8 cellular contexts compared by ENCODE assay signal in genomic region chr17:7241047-7241733, GRCh38. TPM values are rescaled to one million over a fixed set of nuclear protein-coding genes. Genes with fewer than 3 reads are reported as not detected.
A peak's percentile ranks its signal among the peaks of the same experiment; 100 is the strongest.
DNase-seq lines count a peak whose midpoint lies in the region; ATAC-seq and TF ChIP-seq lines count a peak whose summit lies in the region.

No MANE protein-coding gene starts in this region.

- POLR2A ChIA-PET in PC-3 (lab: Charles Lee; ENCODE audit: unreplicated experiment), result interaction anchor here (0.6 kb wide), 1 partner anchor 20 kb away, joined by 9 read pairs; no protein-coding TSS in a partner anchor

- intact Hi-C loops in PC-3 (cut with micrococcal nuclease), result loop anchor here (5.0 kb wide), 1 partner anchor 66 kb away; the partner anchor contains the start of gene EIF5A

- H3K4me2 ChIP-seq in DOHH2 (ENCODE audit: low read length), result peak overlapping the region; percentile 97
- H3K4me2 ChIP-seq in PC-3 (ENCODE audit: low read length), result peak overlapping the region; percentile 99

- no peaks in the 10 kb centered on the region for H3K9me2 ChIP-seq in DOHH2 (replicated peaks; ENCODE audit: control insufficient read depth, low read length)
- H3K9me2 ChIP-seq in PC-3 (replicated peaks; ENCODE audit: low read length), result no peaks in the 10 kb centered on the region

- H3K9ac ChIP-seq in PC-3 (ENCODE audit: low read length), result peak overlapping the region; percentile 89

- CTCF ChIA-PET in PC-3 (lab: Charles Lee), result interaction anchor here (0.6 kb wide), 1 partner anchor 40 kb away, joined by 3 read pairs; the partner anchor contains the start of gene SLC2A4

- no peaks in the 10 kb centered on the region for H3K27me3 ChIP-seq in DOHH2 (ENCODE audit: control insufficient read depth, low read length)
- H3K27me3 ChIP-seq in PC-3 (ENCODE audit: low read length), result no peaks in the 10 kb centered on the region
- no peaks in the 10 kb centered on the region for H3K27me3 ChIP-seq in esophagus (ENCODE audit: control insufficient read depth in 1 of 2, insufficient read depth in 2 of 2, low read length in 2 of 2)

- DNase-seq in PC-3, result no peak
- peak; percentile 21 for DNase-seq in pons (ENCODE audit: low spot score)
- no peak for DNase-seq in HT-29 (ENCODE audit: low spot score)
- no peak for DNase-seq in stimulated activated CD4-positive, alpha-beta T cell treated with anti-CD3 and anti-CD28 coated beads, Interleukin-4, amount 100 ng/mL, for 24 hours
- DNase-seq in Ammon's horn (ENCODE audit: low spot score), result no peak
- no peak for DNase-seq in activated effector memory CD4-positive, alpha-beta T cell treated with anti-CD3 and anti-CD28 coated beads, Interleukin-2, amount 50 U/mL, for 16 hours

- peaks cover 8% of the 10 kb centered on the region; the same call in 1 of the 2 replicates for H4K20me1 ChIP-seq in DOHH2 (ENCODE audit: control insufficient read depth, insufficient read depth, low read depth, low read length)
- no peaks in the 10 kb centered on the region for H4K20me1 ChIP-seq in PC-3 (ENCODE audit: low read length)

- 0 out of 2 replicates have a peak overlapping the region, but pooled peaks have one; percentile 80 for H2AFZ ChIP-seq in PC-3 (ENCODE audit: low read length)

- ATAC-seq in PC-3, result no peak

- H3K4me1 ChIP-seq in DOHH2 (ENCODE audit: control insufficient read depth, low read length) (peaks cover 42% of the 10 kb centered on the region), PC-3 (ENCODE audit: insufficient read depth, low read length) (peaks cover 23% of the 10 kb centered on the region), esophagus (ENCODE audit: control insufficient read depth in 2 of 2, insufficient read depth in 2 of 2, low read length in 1 of 2) (peaks cover 0 to 7% of the 10 kb centered on the region in 2 donors)

- H3K27ac ChIP-seq in DOHH2 (ENCODE audit: low read depth, low read length) (peak overlapping the region; percentile 78), PC-3 (ENCODE audit: low read length) (peak overlapping the region; percentile 69), esophagus (ENCODE audit: low read depth in 2 of 2, low read length in 1 of 2) (peak overlapping the region; percentile 98 to 100)

- 31 to 35% methylated on average over 10 of the region's 10 CpGs for WGBS in esophagus, 2 donors

- H3K4me3 ChIP-seq in DOHH2 (ENCODE audit: low read length) (peak overlapping the region; percentile 100), PC-3 (ENCODE audit: low read length) (peak overlapping the region; percentile 86), esophagus (ENCODE audit: low read depth in 1 of 2, low read length in 2 of 2) (peak overlapping the region; percentile 92 to 94)

- H3K9me3 ChIP-seq in DOHH2 (ENCODE audit: control insufficient read depth, insufficient read depth, low read length) (no peaks in the 10 kb centered on the region), PC-3 (ENCODE audit: low read length) (no peaks in the 10 kb centered on the region), esophagus (ENCODE audit: control insufficient read depth in 2 of 2, insufficient read depth in 1 of 2, low read depth in 1 of 2, low read length in 1 of 2) (no peaks in the 10 kb centered on the region)

- BruUV-seq in PC-3 (replicated peaks; lab: Mats Ljungman, UMichigan), result no TSS peak

- H3F3A ChIP-seq in DOHH2 (ENCODE audit: control insufficient read depth, insufficient read depth) (peaks cover 49% of the 10 kb centered on the region), PC-3 (ENCODE audit: low read length, unreplicated experiment) (no peaks in the 10 kb centered on the region)

- H3K79me2 ChIP-seq in DOHH2 (ENCODE audit: control insufficient read depth, low read length) (peaks cover 55% of the 10 kb centered on the region), PC-3 (ENCODE audit: low read length) (peaks cover 51% of the 10 kb centered on the region)

- H3K36me3 ChIP-seq in DOHH2 (ENCODE audit: control insufficient read depth, low read length) (peaks cover 61% of the 10 kb centered on the region), PC-3 (ENCODE audit: low read depth, low read length) (peaks cover 9% of the 10 kb centered on the region; the same call in 1 of the 2 replicates), esophagus (ENCODE audit: control insufficient read depth in 2 of 2, insufficient read depth in 2 of 2, low read length in 1 of 2) (peaks cover 4 to 8% of the 10 kb centered on the region in 2 donors)

- TF ChIP-seq CTCF in DOHH2 (IDR thresholded peaks at IDR 0.05; ENCODE audit: low read depth, low read length, poor library complexity, severe bottlenecking), result no peak
- TF ChIP-seq CTCF in PC-3 (conservative IDR thresholded peaks at IDR 0.05; ENCODE audit: low read depth, low read length), result no peak

RNA-seq across cellular contexts. Expression of gene GABARAP, which starts 1.1 kb away (rescaled TPM):
- 88.2 and 103 TPM in 2 replicates for total RNA-seq in PC-3 (2014; rRNA removed)
- polyA plus RNA-seq in esophagus, result 100 to 1,000 TPM; 354 to 393 TPM
- 72.3 and 84.0 TPM in 2 replicates for total RNA-seq in HT-29 (2014; rRNA removed; shearing (Covaris generic))

RNA-seq across cellular contexts. Expression of gene PHF23, which starts 1.9 kb away (rescaled TPM):
- total RNA-seq in PC-3 (2014; rRNA removed), result 20.8 and 32.7 TPM in 2 replicates
- polyA plus RNA-seq in esophagus, result 10 to 100 TPM; 22.4 to 29.6 TPM
- 29.3 and 31.7 TPM in 2 replicates for total RNA-seq in HT-29 (2014; rRNA removed; shearing (Covaris generic))

RNA-seq across cellular contexts. Expression of gene DVL2, which starts 6.9 kb away (rescaled TPM):
- total RNA-seq in PC-3 (2014; rRNA removed), result 36.9 and 65.7 TPM in 2 replicates
- 10 to 100 TPM; 20.8 to 32.2 TPM for polyA plus RNA-seq in esophagus
- 42.6 and 48.6 TPM in 2 replicates for total RNA-seq in HT-29 (2014; rRNA removed; shearing (Covaris generic))

RNA-seq across cellular contexts. Expression of gene CTDNEP1, which starts 10.3 kb away (rescaled TPM):
- 52.4 and 68.5 TPM in 2 replicates for total RNA-seq in PC-3 (2014; rRNA removed)
- polyA plus RNA-seq in esophagus, result 10 to 100 TPM; 42.4 to 58.5 TPM
- total RNA-seq in HT-29 (2014; rRNA removed; shearing (Covaris generic)), result 32.8 and 51.4 TPM in 2 replicates

RNA-seq across cellular contexts. Expression of gene ELP5, which starts 10.8 kb away (rescaled TPM):
- total RNA-seq in PC-3 (2014; rRNA removed), result 60.5 and 67.5 TPM in 2 replicates
- 10 to 100 TPM; 14.7 to 39.0 TPM for polyA plus RNA-seq in esophagus
- 46.5 and 46.7 TPM in 2 replicates for total RNA-seq in HT-29 (2014; rRNA removed; shearing (Covaris generic))
